ENCODE assay signal across 2 cellular contexts in genomic region chr1:94553323-94553730, GRCh38.
TF ChIP-seq lines count a peak whose summit lies in the region.

No MANE protein-coding gene starts in this region.

TF ChIP-seq in SK-N-SH treated with all-trans-retinoic acid at 6 μM for 48 hours, 23 proteins besides CTCF, POLR2A, EP300 and RAD21 (continued from another document):
- no peak for TF ChIP-seq TSHZ2 (CRISPR knock-in tag; IDR thresholded peaks at IDR 0.05)
- no peak for TF ChIP-seq ZNF8 (CRISPR knock-in tag; IDR thresholded peaks at IDR 0.05)
- TF ChIP-seq PPARA (CRISPR knock-in tag; IDR thresholded peaks at IDR 0.05; ENCODE audit: borderline replicate concordance): no peak
- no peak for TF ChIP-seq ZNF70 (CRISPR knock-in tag; IDR thresholded peaks at IDR 0.05)
- no peak for TF ChIP-seq ARNTL (CRISPR knock-in tag; IDR thresholded peaks at IDR 0.05; ENCODE audit: borderline replicate concordance, low read depth)
- no peak for TF ChIP-seq ZFP30 (CRISPR knock-in tag; IDR thresholded peaks at IDR 0.05)
- no peak for TF ChIP-seq CREB5 (CRISPR knock-in tag; IDR thresholded peaks at IDR 0.05; ENCODE audit: low read depth)
- no peak for TF ChIP-seq ISL1 (CRISPR knock-in tag; IDR thresholded peaks at IDR 0.05)

TF ChIP-seq in SK-N-SH, 30 proteins besides CTCF, POLR2A, EP300 and RAD21 (continued from another document):
- TF ChIP-seq, protein P1, sequence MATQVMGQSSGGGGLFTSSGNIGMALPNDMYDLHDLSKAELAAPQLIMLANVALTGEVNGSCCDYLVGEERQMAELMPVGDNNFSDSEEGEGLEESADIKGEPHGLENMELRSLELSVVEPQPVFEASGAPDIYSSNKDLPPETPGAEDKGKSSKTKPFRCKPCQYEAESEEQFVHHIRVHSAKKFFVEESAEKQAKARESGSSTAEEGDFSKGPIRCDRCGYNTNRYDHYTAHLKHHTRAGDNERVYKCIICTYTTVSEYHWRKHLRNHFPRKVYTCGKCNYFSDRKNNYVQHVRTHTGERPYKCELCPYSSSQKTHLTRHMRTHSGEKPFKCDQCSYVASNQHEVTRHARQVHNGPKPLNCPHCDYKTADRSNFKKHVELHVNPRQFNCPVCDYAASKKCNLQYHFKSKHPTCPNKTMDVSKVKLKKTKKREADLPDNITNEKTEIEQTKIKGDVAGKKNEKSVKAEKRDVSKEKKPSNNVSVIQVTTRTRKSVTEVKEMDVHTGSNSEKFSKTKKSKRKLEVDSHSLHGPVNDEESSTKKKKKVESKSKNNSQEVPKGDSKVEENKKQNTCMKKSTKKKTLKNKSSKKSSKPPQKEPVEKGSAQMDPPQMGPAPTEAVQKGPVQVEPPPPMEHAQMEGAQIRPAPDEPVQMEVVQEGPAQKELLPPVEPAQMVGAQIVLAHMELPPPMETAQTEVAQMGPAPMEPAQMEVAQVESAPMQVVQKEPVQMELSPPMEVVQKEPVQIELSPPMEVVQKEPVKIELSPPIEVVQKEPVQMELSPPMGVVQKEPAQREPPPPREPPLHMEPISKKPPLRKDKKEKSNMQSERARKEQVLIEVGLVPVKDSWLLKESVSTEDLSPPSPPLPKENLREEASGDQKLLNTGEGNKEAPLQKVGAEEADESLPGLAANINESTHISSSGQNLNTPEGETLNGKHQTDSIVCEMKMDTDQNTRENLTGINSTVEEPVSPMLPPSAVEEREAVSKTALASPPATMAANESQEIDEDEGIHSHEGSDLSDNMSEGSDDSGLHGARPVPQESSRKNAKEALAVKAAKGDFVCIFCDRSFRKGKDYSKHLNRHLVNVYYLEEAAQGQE (IDR thresholded peaks at IDR 0.05; ENCODE audit: low read depth, low read length): no peak
- TF ChIP-seq ZBTB33 (IDR thresholded peaks at IDR 0.05; ENCODE audit: borderline replicate concordance, low read depth) (no peak), CHD2 (IDR thresholded peaks at IDR 0.05; ENCODE audit: low read length, partially characterized antibody) (no peak), FOXM1 (IDR thresholded peaks at IDR 0.05; ENCODE audit: low read depth) (no peak), POLR2AphosphoS5 (IDR thresholded peaks at IDR 0.05; ENCODE audit: low read depth, low read length) (no peak)
- TF ChIP-seq, protein P2, sequence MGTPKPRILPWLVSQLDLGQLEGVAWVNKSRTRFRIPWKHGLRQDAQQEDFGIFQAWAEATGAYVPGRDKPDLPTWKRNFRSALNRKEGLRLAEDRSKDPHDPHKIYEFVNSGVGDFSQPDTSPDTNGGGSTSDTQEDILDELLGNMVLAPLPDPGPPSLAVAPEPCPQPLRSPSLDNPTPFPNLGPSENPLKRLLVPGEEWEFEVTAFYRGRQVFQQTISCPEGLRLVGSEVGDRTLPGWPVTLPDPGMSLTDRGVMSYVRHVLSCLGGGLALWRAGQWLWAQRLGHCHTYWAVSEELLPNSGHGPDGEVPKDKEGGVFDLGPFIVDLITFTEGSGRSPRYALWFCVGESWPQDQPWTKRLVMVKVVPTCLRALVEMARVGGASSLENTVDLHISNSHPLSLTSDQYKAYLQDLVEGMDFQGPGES (IDR thresholded peaks at IDR 0.05; ENCODE audit: low read depth, low read length): no peak
